8 cellular contexts compared by ENCODE assay signal in genomic region chr3:8501388-8502131, GRCh38.
DNase-seq lines count a peak whose midpoint lies in the region; ATAC-seq and TF ChIP-seq lines count a peak whose summit lies in the region.

TSS of gene LMCD1 (plus strand) at chr3:8501823. CDS start at chr3:8501939, 116 bp downstream.

- no peak for TF ChIP-seq CTCF in VCaP (conservative IDR thresholded peaks at IDR 0.05)

- in situ Hi-C loops in T47D (cut with HindIII; ENCODE audit: low pct_unique_long_range_greater_than_20kb, low sequenced_read_pairs): no loop called here

- peak within 1 kb of the TSS; percentile 18 for H3K4me3 ChIP-seq in iPS-11a (ENCODE audit: low read depth, low read length)
- H3K4me3 ChIP-seq in skeletal muscle cell (ENCODE audit: low read depth, low read length): peak within 1 kb of the TSS; percentile 62

- ATAC-seq in GM18499 (IDR thresholded peaks at IDR 0.05; ENCODE audit: insufficient read depth, unreplicated experiment): peak; percentile 86
- peak; percentile 89 for ATAC-seq in HG02870 (IDR thresholded peaks at IDR 0.05; ENCODE audit: unreplicated experiment)

- peak within 1 kb of the TSS; percentile 98 for H3K27ac ChIP-seq in VCaP

- DNase-seq in NCI-H187 treated with DMSO at 0.1 percent for 48 hours (lab: John Stamatoyannopoulos, UW): peak; percentile 25
- DNase-seq in T47D (ENCODE audit: low read depth in 1 of 2, low spot score in 1 of 2): peak; percentile 76 to 98
- peak; percentile 93 for DNase-seq in skeletal muscle cell (ENCODE audit: low read depth)
- no peak for DNase-seq in NK-92 (lab: John Stamatoyannopoulos, UW; ENCODE audit: unreplicated experiment)
